Comparison of ENCODE assay signal across 20 cellular contexts in genomic region chr4:121217385-121217784, GRCh38. TPM values are rescaled to one million over a fixed set of nuclear protein-coding genes. Genes with fewer than 3 reads are reported as not detected.
DNase-seq lines count a peak whose midpoint lies in the region; ATAC-seq and TF ChIP-seq lines count a peak whose summit lies in the region.
"Had no signal": no experiment of that assay in that cellular context is flagged by ENCODE, and none has a peak within 500 bp of the region (broad histone marks: within the 10 kb centered on the region; RNA-seq: fewer than 3 reads in every experiment).

No MANE protein-coding gene starts in this region.

- no peaks in the 10 kb centered on the region for H3K4me1 ChIP-seq in lower lobe of right lung
- no peaks in the 10 kb centered on the region for H3K4me1 ChIP-seq in OCI-LY7 (ENCODE audit: insufficient read depth, low read length, poor library complexity, severe bottlenecking)
- H3K4me1 ChIP-seq: HAP-1, left ventricle myocardium inferior, pancreas, upper lobe of left lung had no signal

- H3K27ac ChIP-seq in lower lobe of right lung, result no peak overlapping the region
- H3K27ac ChIP-seq in OCI-LY7 (ENCODE audit: low read depth, low read length, poor library complexity, severe bottlenecking), result no peak overlapping the region
- H3K27ac ChIP-seq: left ventricle myocardium inferior, pancreas, upper lobe of left lung had no signal

- H3K4me3 ChIP-seq in AG04449 (ENCODE audit: low read depth, low read length), result no peak overlapping the region
- H3K4me3 ChIP-seq in cardiac fibroblast (replicated peaks in 1 of 2; ENCODE audit: low read depth in 2 of 2, low read length in 2 of 2), result no peak overlapping the region
- H3K4me3 ChIP-seq in lower lobe of right lung, result no peak overlapping the region
- no peak overlapping the region for H3K4me3 ChIP-seq in OCI-LY7 (ENCODE audit: low read depth, low read length, poor library complexity, severe bottlenecking)
- H3K4me3 ChIP-seq: HAP-1, left ventricle myocardium inferior, pancreas, upper lobe of left lung had no signal

- H3K9me3 Mint-ChIP-seq in natural killer cell treated with Interleukin-12 subunit alpha and Interleukin-12 subunit beta and Interleukin-15 and Interleukin-18, amount 100 ng/mL, for 72 hours, result no peaks in the 10 kb centered on the region
- H3K9me3 Mint-ChIP-seq: stimulated activated naive B cell treated with anti-CD40 and anti-IgM and Interleukin-4, amounts not matched to agents 10 μg/mL and 1 μg/mL and 100 μg/mL, for 72 hours; T-helper 2 cell treated with Interferon-gamma antibody and Interleukin-4, amounts not matched to agents 5 μg/mL and 100 μg/mL, for 36 hours had no signal

- POLR2A ChIA-PET in AG04449 (lab: Yijun Ruan, JAX) (no interaction called here), OCI-LY7 (lab: Charles Lee) (interaction anchor here (0.8 kb wide), 1 partner anchor 11 kb away, joined by 3 read pairs; no protein-coding TSS in a partner anchor)

- H3K36me3 Mint-ChIP-seq in natural killer cell treated with Interleukin-12 subunit alpha and Interleukin-12 subunit beta and Interleukin-15 and Interleukin-18, amount 100 ng/mL, for 72 hours, result no peaks in the 10 kb centered on the region
- H3K36me3 Mint-ChIP-seq: stimulated activated naive B cell treated with anti-CD40 and anti-IgM and Interleukin-4, amounts not matched to agents 10 μg/mL and 1 μg/mL and 100 μg/mL, for 72 hours had no signal

- H3K9me3 ChIP-seq in lower lobe of right lung (no peaks in the 10 kb centered on the region), OCI-LY7 (ENCODE audit: low read length) (no peaks in the 10 kb centered on the region)
- H3K9me3 ChIP-seq: HAP-1, left ventricle myocardium inferior, pancreas, upper lobe of left lung had no signal

- H3K4me3 Mint-ChIP-seq in natural killer cell treated with Interleukin-12 subunit alpha and Interleukin-12 subunit beta and Interleukin-15 and Interleukin-18, amount 100 ng/mL, for 72 hours, result no peak overlapping the region
- H3K4me3 Mint-ChIP-seq: stimulated activated naive B cell treated with anti-CD40 and anti-IgM and Interleukin-4, amounts not matched to agents 10 μg/mL and 1 μg/mL and 100 μg/mL, for 72 hours; T-helper 2 cell treated with Interferon-gamma antibody and Interleukin-4, amounts not matched to agents 5 μg/mL and 100 μg/mL, for 36 hours had no signal

- peak; percentile 29 to 59 for ATAC-seq in lower lobe of right lung
- no peak for ATAC-seq in GM18517 (IDR thresholded peaks at IDR 0.05; ENCODE audit: unreplicated experiment)
- no peak for ATAC-seq in natural killer cell treated with Interleukin-12 subunit alpha and Interleukin-12 subunit beta and Interleukin-15 and Interleukin-18, amount 100 ng/mL, for 72 hours
- ATAC-seq: pancreas; stimulated activated naive B cell treated with anti-CD40 and anti-IgM and Interleukin-4, amounts not matched to agents 10 μg/mL and 1 μg/mL and 100 μg/mL, for 72 hours had no signal

- peak overlapping the region in 1 of 2 donors; percentile 20 for H3K27ac Mint-ChIP-seq in natural killer cell treated with Interleukin-12 subunit alpha and Interleukin-12 subunit beta and Interleukin-15 and Interleukin-18, amount 100 ng/mL, for 72 hours
- H3K27ac Mint-ChIP-seq: stimulated activated naive B cell treated with anti-CD40 and anti-IgM and Interleukin-4, amounts not matched to agents 10 μg/mL and 1 μg/mL and 100 μg/mL, for 72 hours; T-helper 2 cell treated with Interferon-gamma antibody and Interleukin-4, amounts not matched to agents 5 μg/mL and 100 μg/mL, for 36 hours had no signal

- intact Hi-C loops in lower lobe of right lung (cut with DNase I) (no loop called here), OCI-LY7 (cut with micrococcal nuclease; ENCODE audit: unreplicated experiment) (no loop called here)

- H3K36me3 ChIP-seq in lower lobe of right lung, result no peaks in the 10 kb centered on the region
- no peaks in the 10 kb centered on the region for H3K36me3 ChIP-seq in OCI-LY7 (ENCODE audit: insufficient read depth, low read length)
- H3K36me3 ChIP-seq: HAP-1, left ventricle myocardium inferior, pancreas, upper lobe of left lung had no signal

- no peaks in the 10 kb centered on the region for H3K27me3 ChIP-seq in lower lobe of right lung (ENCODE audit: low read depth)
- H3K27me3 ChIP-seq: pancreas, upper lobe of left lung had no signal

- peaks cover 4 to 36% of the 10 kb centered on the region in 2 donors for H3K4me1 Mint-ChIP-seq in natural killer cell treated with Interleukin-12 subunit alpha and Interleukin-12 subunit beta and Interleukin-15 and Interleukin-18, amount 100 ng/mL, for 72 hours (ENCODE audit: low read depth in 2 of 2)
- H3K4me1 Mint-ChIP-seq: stimulated activated naive B cell treated with anti-CD40 and anti-IgM and Interleukin-4, amounts not matched to agents 10 μg/mL and 1 μg/mL and 100 μg/mL, for 72 hours had no signal

- peak; percentile 23 for DNase-seq in AG04449 (ENCODE audit: low read depth, low spot score)
- DNase-seq in GM04504 (ENCODE audit: low read depth), result peak; percentile 71
- peak; percentile 27 to 43 for DNase-seq in cardiac fibroblast (ENCODE audit: low read depth in 2 of 2)
- DNase-seq in lower lobe of right lung, result no peak
- DNase-seq in OCI-LY7 (ENCODE audit: low spot score), result no peak
- DNase-seq in foreskin melanocyte, result no peak
- DNase-seq in natural killer cell treated with Interleukin-12 subunit alpha and Interleukin-12 subunit beta and Interleukin-15 and Interleukin-18, amount 100 ng/mL, for 72 hours (ENCODE audit: low spot score), result no peak
- DNase-seq: activated naive CD4-positive, alpha-beta T cell treated with Interleukin-2 at 50 U/mL for 16 hours; AML-193; dermis blood vessel endothelial cell; GF-D8; left ventricle myocardium inferior; NCI-H187; NCI-H446; pancreas; stimulated activated naive B cell treated with anti-CD40 and anti-IgM and Interleukin-4, amounts not matched to agents 10 μg/mL and 1 μg/mL and 100 μg/mL, for 72 hours; upper lobe of left lung had no signal

- TF ChIP-seq CTCF in AG04449 (IDR thresholded peaks at IDR 0.05; ENCODE audit: insufficient read depth, low read length, missing control alignments), result no peak
- no peak for TF ChIP-seq CTCF in cardiac fibroblast (IDR thresholded peaks at IDR 0.05; ENCODE audit: low read depth, low read length)
- no peak for TF ChIP-seq CTCF in lower lobe of right lung (IDR thresholded peaks at IDR 0.05)
- TF ChIP-seq CTCF in OCI-LY7 (conservative IDR thresholded peaks at IDR 0.05; ENCODE audit: low read length), result no peak

- peaks cover 0 to 6% of the 10 kb centered on the region in 2 donors for H3K27me3 Mint-ChIP-seq in natural killer cell treated with Interleukin-12 subunit alpha and Interleukin-12 subunit beta and Interleukin-15 and Interleukin-18, amount 100 ng/mL, for 72 hours

- H3K9me2 ChIP-seq in OCI-LY7 (ENCODE audit: insufficient read depth, low read length), result no peaks in the 10 kb centered on the region

- no peak overlapping the region for H2AFZ ChIP-seq in OCI-LY7 (ENCODE audit: low read length)

- H4K20me1 ChIP-seq in OCI-LY7 (ENCODE audit: insufficient read depth, low read length), result no peaks in the 10 kb centered on the region

- H3K79me2 ChIP-seq in OCI-LY7 (ENCODE audit: insufficient read depth, low read depth, low read length), result no peaks in the 10 kb centered on the region

- CTCF ChIA-PET in AG04449 (lab: Yijun Ruan, JAX) (no interaction called here), OCI-LY7 (lab: Charles Lee; ENCODE audit: unreplicated experiment) (no interaction called here)

- no TSS peak for BruUV-seq in OCI-LY7 (replicated peaks; lab: Mats Ljungman, UMichigan)

- H3K4me2 ChIP-seq in OCI-LY7 (ENCODE audit: low read length), result no peak overlapping the region

RNA-seq across cellular contexts. Expression of gene TNIP3, which starts 53.3 kb away (rescaled TPM):
- total RNA-seq in lower lobe of right lung (0.95 TPM), OCI-LY7 (2022) (not detected in 2 replicates)
- 1.0 TPM in 1 of 2 replicates, not detected in the other for total RNA-seq in OCI-LY7 (2014; rRNA removed; shearing (Covaris generic))
- total RNA-seq in natural killer cell treated with Interleukin-12 subunit alpha and Interleukin-12 subunit beta and Interleukin-15 and Interleukin-18, amount 100 ng/mL, for 72 hours, result 1 to 10 TPM in 1 of 2 donors, under 1 TPM in 1; 0.45 to 4.5 TPM
- total RNA-seq: left ventricle myocardium inferior had no signal

Comparison
In these comparisons a context has a peak if more than half of its experiments do, and no peak if none do; other contexts are left out.
1. DNase-seq: peak in AG04449 (single experiment), GM04504 (single experiment) and cardiac fibroblast (2 of 2); none in lower lobe of right lung (single experiment), OCI-LY7 (single experiment), foreskin melanocyte (single experiment) and natural killer cell treated with Interleukin-12 subunit alpha and Interleukin-12 subunit beta and Interleukin-15 and Interleukin-18, amount 100 ng/mL, for 72 hours (single experiment).
2. ATAC-seq: peak in lower lobe of right lung (2 of 2); none in GM18517 (single experiment) and natural killer cell treated with Interleukin-12 subunit alpha and Interleukin-12 subunit beta and Interleukin-15 and Interleukin-18, amount 100 ng/mL, for 72 hours (0 of 2).